Comparison of ENCODE assay signal across 9 cellular contexts in genomic region chr2:118882693-118883336, GRCh38. TPM values are rescaled to one million over a fixed set of nuclear protein-coding genes. Genes with fewer than 3 reads are reported as not detected.
DNase-seq lines count a peak whose midpoint lies in the region; ATAC-seq and TF ChIP-seq lines count a peak whose summit lies in the region.
"Had no signal": no experiment of that assay in that cellular context is flagged by ENCODE, and none has a peak within 500 bp of the region (broad histone marks: within the 10 kb centered on the region; RNA-seq: fewer than 3 reads in every experiment).

No MANE protein-coding gene starts in this region.

- H3K36me3 ChIP-seq in H7 (replicated peaks; ENCODE audit: control insufficient read depth, insufficient read depth, low read length) (no peaks in the 10 kb centered on the region), MM.1S (replicated peaks; ENCODE audit: insufficient read depth, low read length) (no peaks in the 10 kb centered on the region), rectal smooth muscle tissue (ENCODE audit: control insufficient read depth, insufficient read depth, low read length) (no peaks in the 10 kb centered on the region)

- peak; percentile 54 for DNase-seq in ELR (ENCODE audit: low read depth)
- peak; percentile 39 for DNase-seq in H7
- peak; percentile 83 for DNase-seq in MM.1S
- peak; percentile 22 for DNase-seq in SK-N-DZ (ENCODE audit: low spot score)
- peak; percentile 69 for DNase-seq in activated naive CD4-positive, alpha-beta T cell treated with anti-CD3 and anti-CD28 coated beads, Interleukin-2, amount 50 U/mL, for 16 hours
- peak; percentile 80 for DNase-seq in cardiac septum (ENCODE audit: low spot score)

- H3K27ac ChIP-seq in MM.1S (ENCODE audit: low read length) (no peak overlapping the region), rectal smooth muscle tissue (ENCODE audit: low read depth, low read length) (no peak overlapping the region)
- H3K27ac ChIP-seq: skin epidermis had no signal

- no peaks in the 10 kb centered on the region for H3K79me2 ChIP-seq in MM.1S (ENCODE audit: low read length)

- H3K9ac ChIP-seq in MM.1S (ENCODE audit: low read length): peak overlapping the region; percentile 51; the same call in 1 of the 2 replicates
- no peak overlapping the region for H3K9ac ChIP-seq in rectal smooth muscle tissue (ENCODE audit: low read length)

- no peak overlapping the region; the same call in 1 of the 2 replicates for H3K4me3 ChIP-seq in H7 (ENCODE audit: insufficient read depth, low read depth, low read length)
- H3K4me3 ChIP-seq in MM.1S (ENCODE audit: low read length): peak overlapping the region; percentile 62
- H3K4me3 ChIP-seq in rectal smooth muscle tissue (ENCODE audit: low read length): peak overlapping the region; percentile 45

- no peak for ATAC-seq in HG03025 (IDR thresholded peaks at IDR 0.05; ENCODE audit: low FRiP score, unreplicated experiment)

- no peaks in the 10 kb centered on the region for H4K20me1 ChIP-seq in MM.1S (ENCODE audit: insufficient read depth, low read length)

- peak overlapping the region; percentile 89 for H2AFZ ChIP-seq in MM.1S (ENCODE audit: low read length)

- no peaks in the 10 kb centered on the region for H3K9me3 ChIP-seq in MM.1S (replicated peaks; ENCODE audit: insufficient read depth, low read length)

- TF ChIP-seq CTCF in MM.1S (IDR thresholded peaks at IDR 0.05; ENCODE audit: low read length): peak; percentile 98

- no peaks in the 10 kb centered on the region for H3K9me2 ChIP-seq in MM.1S (replicated peaks; ENCODE audit: insufficient read depth, low read length)

- peaks cover 18% of the 10 kb centered on the region for H3K4me1 ChIP-seq in MM.1S (ENCODE audit: low read length)
- no peaks in the 10 kb centered on the region for H3K4me1 ChIP-seq in rectal smooth muscle tissue (ENCODE audit: control insufficient read depth, insufficient read depth, low read length)

- H3F3A ChIP-seq in MM.1S (ENCODE audit: insufficient read depth, low read length): no peaks in the 10 kb centered on the region

- peak overlapping the region; percentile 72 for H3K4me2 ChIP-seq in MM.1S (ENCODE audit: low read depth, low read length)

- intact Hi-C loops in cardiac septum (cut with DNase I): loop anchor here (5.0 to 10.0 kb wide), 2 partner anchors 409 to 592 kb away; no protein-coding TSS in a partner anchor

- H3K27me3 ChIP-seq in H7 (ENCODE audit: control insufficient read depth, insufficient read depth, low read length) (peaks cover 4% of the 10 kb centered on the region), MM.1S (replicated peaks; ENCODE audit: insufficient read depth, low read length) (no peaks in the 10 kb centered on the region), rectal smooth muscle tissue (ENCODE audit: control insufficient read depth, insufficient read depth, low read length) (peaks cover 2% of the 10 kb centered on the region)

RNA-seq across cellular contexts. Expression of gene EN1, which starts 35.4 kb away (rescaled TPM):
- not detected in 2 replicates for total RNA-seq in H7 (2014; rRNA removed; shearing (Covaris generic))
- 0.51 and 0.89 TPM in 2 replicates for polyA plus RNA-seq in SK-N-DZ (2014; cell fraction: cytosol; rRNA removed)
- 0.50 TPM in 1 of 2 replicates, not detected in the other for polyA plus RNA-seq in SK-N-DZ (2014; cell fraction: nucleus; rRNA removed)
- total RNA-seq in cardiac septum: 0.13 TPM

RNA-seq across cellular contexts. Expression of gene MARCO, which starts 59.2 kb away (rescaled TPM):
- not detected in 2 replicates for total RNA-seq in H7 (2014; rRNA removed; shearing (Covaris generic))
- not detected in 2 replicates for polyA plus RNA-seq in SK-N-DZ (2014; cell fraction: cytosol; rRNA removed)
- not detected in 2 replicates for polyA plus RNA-seq in SK-N-DZ (2014; cell fraction: nucleus; rRNA removed)
- 0.92 TPM for total RNA-seq in cardiac septum

Comparison
In these comparisons a context has a peak if more than half of its experiments do, and no peak if none do; other contexts are left out.
1. DNase-seq: peak in every context shown above with its lines; median percentile 83 in MM.1S; 80 in cardiac septum; 69 in activated naive CD4-positive, alpha-beta T cell treated with anti-CD3 and anti-CD28 coated beads, Interleukin-2, amount 50 U/mL, for 16 hours; 54 in ELR; 39 in H7; 22 in SK-N-DZ.